Comparison of ENCODE assay signal across 8 cellular contexts in genomic region chr7:29806131-29806792, GRCh38. TPM values are rescaled to one million over a fixed set of nuclear protein-coding genes. Genes with fewer than 3 reads are reported as not detected.
DNase-seq lines count a peak whose midpoint lies in the region; ATAC-seq, FAIRE-seq and TF ChIP-seq lines count a peak whose summit lies in the region.

Gene WIPF3, plus strand, starts transcription at chr7:29806508. Its CDS starts 28,217 bp downstream, at chr7:29834725.

- no peaks in the 10 kb centered on the region for H3K36me3 Mint-ChIP-seq in neural crest cell (ENCODE audit: low read depth)

- H3K4me1 ChIP-seq in Peyer's patch = peaks cover 0 to 14% (median 3%) of the 10 kb centered on the region in 4 donors

- ATAC-seq in HG03342 (IDR thresholded peaks at IDR 0.05; ENCODE audit: unreplicated experiment) = no peak
- no peak for ATAC-seq in GM21360 (IDR thresholded peaks at IDR 0.05; ENCODE audit: unreplicated experiment)

- H3K27ac Mint-ChIP-seq in neural crest cell (ENCODE audit: unreplicated experiment) = no peak within 1 kb of the TSS

- TF ChIP-seq POLR2A in GM12892 (IDR thresholded peaks at IDR 0.05; ENCODE audit: low read depth, low read length) = no peak
- no peak for TF ChIP-seq POLR2A in Peyer's patch (IDR thresholded peaks at IDR 0.05)

- H3K4me3 Mint-ChIP-seq in neural crest cell = peak within 1 kb of the TSS; percentile 82

- no peaks in the 10 kb centered on the region for H3K9me3 ChIP-seq in Peyer's patch

- TF ChIP-seq CTCF in Peyer's patch (IDR thresholded peaks at IDR 0.05) = peak in 2 of 6 experiments; percentile 3 to 17
- TF ChIP-seq CTCF in fibroblast of the aortic adventitia (IDR thresholded peaks at IDR 0.05; ENCODE audit: insufficient read depth, low read length) = no peak
- TF ChIP-seq CTCF in neural crest cell (conservative IDR thresholded peaks at IDR 0.05) = no peak

- H3K27ac ChIP-seq in Peyer's patch = peak within 1 kb of the TSS in 3 of 4 donors; percentile 12 to 36 (median 35)

- H3K4me3 ChIP-seq in Peyer's patch (peak within 1 kb of the TSS; percentile 30 to 70 (median 52)), fibroblast of the aortic adventitia (ENCODE audit: low read depth, low read length) (peak within 1 kb of the TSS; percentile 22)

- H3K4me1 Mint-ChIP-seq in neural crest cell = peaks cover 13% of the 10 kb centered on the region

- H3K27me3 ChIP-seq in Peyer's patch = peaks cover 0 to 5% of the 10 kb centered on the region in 2 donors

- H3K27me3 Mint-ChIP-seq in neural crest cell (ENCODE audit: low read depth) = peaks cover 56% of the 10 kb centered on the region

- H3K9me3 Mint-ChIP-seq in neural crest cell = no peaks in the 10 kb centered on the region

- no peaks in the 10 kb centered on the region for H3K36me3 ChIP-seq in Peyer's patch

- peak; percentile 23 for DNase-seq in GM12892 (ENCODE audit: insufficient read length)
- DNase-seq in Peyer's patch = peak in 2 of 3 donors; percentile 54 to 66
- DNase-seq in fibroblast of the aortic adventitia (ENCODE audit: low read depth) = no peak
- DNase-seq in neural crest cell (ENCODE audit: low read depth, low spot score) = peak; percentile 38
- no peak for DNase-seq in NCI-H524 treated with DMSO at 0.1 percent for 48 hours (lab: John Stamatoyannopoulos, UW)
- DNase-seq in NOMO-1 treated with DMSO at 0.1 percent for 48 hours (lab: John Stamatoyannopoulos, UW; ENCODE audit: unreplicated experiment) = no peak

- FAIRE-seq in GM12892 (lab: Jason Lieb, UNC) = no peak

RNA-seq across cellular contexts. Expression of gene WIPF3, which starts in this region (rescaled TPM):
- polyA plus RNA-seq in GM12892 (2012; ENCODE audit: missing spikeins) = not detected
- total RNA-seq in Peyer's patch (1 to 10 TPM in 1 of 4 donors, under 1 TPM in 2, not detected in 1; 0.66 to 2.5 (median 0.83) TPM), fibroblast of the aortic adventitia (ENCODE audit: low replicate concordance) (not detected in 2 replicates), neural crest cell (4.0 and 5.1 TPM in 2 replicates)

Comparison
In these comparisons a context has a peak if more than half of its experiments do, and no peak if none do; other contexts are left out.
1. DNase-seq: peak in GM12892 (single experiment), Peyer's patch (2 of 3) and neural crest cell (single experiment); none in fibroblast of the aortic adventitia (single experiment), NCI-H524 treated with DMSO at 0.1 percent for 48 hours (single experiment) and NOMO-1 treated with DMSO at 0.1 percent for 48 hours (single experiment).